In the genomic region with DNA sequence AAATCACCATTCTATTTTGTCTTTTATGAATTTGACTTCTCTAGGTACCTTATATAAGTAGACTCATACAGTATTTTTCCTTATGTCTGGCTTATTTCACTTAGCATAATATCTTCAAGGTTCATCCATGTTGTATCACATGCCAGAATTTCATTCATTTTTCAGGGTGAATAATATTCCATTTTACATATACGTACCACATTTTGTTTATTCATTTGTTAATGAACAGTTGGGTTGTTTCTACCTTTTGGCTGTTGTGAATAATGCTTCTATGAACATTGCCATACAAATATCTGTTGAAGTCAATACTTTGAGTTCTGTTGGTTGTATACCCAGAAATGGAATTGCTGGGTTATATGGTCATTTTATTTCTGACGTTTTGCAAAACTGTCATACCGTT, we compare ENCODE assay signal across 9 cellular contexts.
"Had no signal": no experiment of that assay in that cellular context is flagged by ENCODE, and none has a peak within 500 bp of the region (broad histone marks: within the 10 kb centered on the region; RNA-seq: fewer than 3 reads in every experiment).

No MANE protein-coding gene starts in this region.

- DNase-seq: GM23248, GOT3, H9, HCEC 1CT, HFFc6, KG1 had no signal

- H3K27ac ChIP-seq: GM23248, HL-60 had no signal

- H3K9ac ChIP-seq: GM23248 had no signal

- FAIRE-seq: H54, HepG2 had no signal

- H2AFZ ChIP-seq: GM23248 had no signal

- H3K4me3 ChIP-seq: GM23248 had no signal
